Comparison of ENCODE assay signal across 8 cellular contexts in genomic region chr12:64826234-64826633, GRCh38. TPM values are rescaled to one million over a fixed set of nuclear protein-coding genes. Genes with fewer than 3 reads are reported as not detected.
DNase-seq lines count a peak whose midpoint lies in the region; ATAC-seq and TF ChIP-seq lines count a peak whose summit lies in the region.

No MANE protein-coding gene starts in this region.

- H3K36me3 Mint-ChIP-seq in IgD-negative memory B cell = no peaks in the 10 kb centered on the region
- peaks cover 2% of the 10 kb centered on the region for H3K36me3 Mint-ChIP-seq in chondrocyte (ENCODE audit: low read depth)

- H3K27ac ChIP-seq in lung (ENCODE audit: low read depth in 1 of 2, low read length in 1 of 2) = no peak overlapping the region

- H3K4me3 Mint-ChIP-seq in IgD-negative memory B cell (peak overlapping the region in 3 of 4 donors; percentile 57 to 76 (median 58)), chondrocyte (ENCODE audit: unreplicated experiment) (peak overlapping the region; percentile 38)
- peak overlapping the region; percentile 82 to 94 for H3K4me3 Mint-ChIP-seq in stimulated activated naive CD8-positive, alpha-beta T cell treated with anti-CD3 and anti-CD28 coated beads, Interleukin-15, amount 100 ng/mL, for 72 hours

- TF ChIP-seq CTCF in chondrocyte (IDR thresholded peaks at IDR 0.05) (no peak), lung (IDR thresholded peaks at IDR 0.05; ENCODE audit: control extremely low read depth, extremely low read depth) (no peak)

- H3K27me3 Mint-ChIP-seq in IgD-negative memory B cell (peaks cover 48% of the 10 kb centered on the region), chondrocyte (ENCODE audit: low read depth) (peaks cover 45% of the 10 kb centered on the region)
- peaks cover 64% of the 10 kb centered on the region for H3K27me3 Mint-ChIP-seq in stimulated activated naive CD8-positive, alpha-beta T cell treated with anti-CD3 and anti-CD28 coated beads, Interleukin-15, amount 100 ng/mL, for 72 hours

- peaks cover 3 to 7% of the 10 kb centered on the region in 2 donors for H3K9me3 ChIP-seq in lung (ENCODE audit: control insufficient read depth in 2 of 2, insufficient read depth in 1 of 2, low read length in 1 of 2)

- ATAC-seq in GM18909 (IDR thresholded peaks at IDR 0.05; ENCODE audit: poor library complexity, unreplicated experiment) (peak; percentile 68), lung (ENCODE audit: insufficient read depth, low FRiP score) (peak; percentile 35), HG03045 (IDR thresholded peaks at IDR 0.05; ENCODE audit: unreplicated experiment) (no peak)
- ATAC-seq in stimulated activated naive CD8-positive, alpha-beta T cell treated with anti-CD3 and anti-CD28 coated beads, Interleukin-15, amount 100 ng/mL, for 72 hours = peak; percentile 53

- H3K4me1 ChIP-seq in lung (ENCODE audit: control insufficient read depth in 2 of 2, insufficient read depth in 2 of 2, low read length in 2 of 2) = peaks cover 3 to 17% of the 10 kb centered on the region in 2 donors

- H3K4me3 ChIP-seq in lung = no peak overlapping the region

- 6 to 7% methylated on average over 19 of the region's 19 CpGs for WGBS in lung, 2 donors

- peaks cover 2 to 7% (median 3%) of the 10 kb centered on the region in 3 donors for H3K9me3 Mint-ChIP-seq in IgD-negative memory B cell
- H3K9me3 Mint-ChIP-seq in chondrocyte (ENCODE audit: low read depth) = peaks cover 3% of the 10 kb centered on the region
- H3K9me3 Mint-ChIP-seq in stimulated activated naive CD8-positive, alpha-beta T cell treated with anti-CD3 and anti-CD28 coated beads, Interleukin-15, amount 100 ng/mL, for 72 hours = no peaks in the 10 kb centered on the region

- H3K4me1 Mint-ChIP-seq in IgD-negative memory B cell (peaks cover 10 to 12% (median 11%) of the 10 kb centered on the region in 3 donors), chondrocyte (ENCODE audit: low read depth) (peaks cover 22% of the 10 kb centered on the region)
- peaks cover 26% of the 10 kb centered on the region for H3K4me1 Mint-ChIP-seq in stimulated activated naive CD8-positive, alpha-beta T cell treated with anti-CD3 and anti-CD28 coated beads, Interleukin-15, amount 100 ng/mL, for 72 hours

- H3K27ac Mint-ChIP-seq in IgD-negative memory B cell (no peak overlapping the region), chondrocyte (ENCODE audit: unreplicated experiment) (no peak overlapping the region)
- H3K27ac Mint-ChIP-seq in stimulated activated naive CD8-positive, alpha-beta T cell treated with anti-CD3 and anti-CD28 coated beads, Interleukin-15, amount 100 ng/mL, for 72 hours = no peak overlapping the region

- H3K27me3 ChIP-seq in lung (ENCODE audit: control insufficient read depth, insufficient read depth) = no peaks in the 10 kb centered on the region

- no peaks in the 10 kb centered on the region for H3K36me3 ChIP-seq in lung (ENCODE audit: control insufficient read depth in 2 of 2, insufficient read depth in 2 of 2, low read length in 2 of 2)

- DNase-seq in SW480 (ENCODE audit: low spot score) (peak; percentile 44), chondrocyte (ENCODE audit: low spot score) (no peak), lung (ENCODE audit: low spot score) (peak; percentile 60), hepatic stellate cell (ENCODE audit: low spot score) (no peak)
- DNase-seq in stimulated activated naive CD8-positive, alpha-beta T cell treated with anti-CD3 and anti-CD28 coated beads, Interleukin-15, amount 100 ng/mL, for 72 hours = peak; percentile 35 to 47

RNA-seq across cellular contexts. Expression of gene TBC1D30, which starts 1.8 kb away (rescaled TPM):
- polyA plus RNA-seq in IgD-negative memory B cell = not detected
- total RNA-seq in chondrocyte = 1.7 to 2.0 TPM (median 1.7 TPM) in 3 replicates
- 10 to 100 TPM; 11.0 to 15.7 TPM for total RNA-seq in lung
- 1 to 10 TPM; 3.3 to 9.3 TPM for polyA plus RNA-seq in lung

Comparison
In these comparisons a context has a peak if more than half of its experiments do, and no peak if none do; other contexts are left out.
1. H3K4me3 Mint-ChIP-seq: peak in every context shown above with its lines; median percentile 88 in stimulated activated naive CD8-positive, alpha-beta T cell treated with anti-CD3 and anti-CD28 coated beads, Interleukin-15, amount 100 ng/mL, for 72 hours; 58 in IgD-negative memory B cell; 38 in chondrocyte.
2. DNase-seq: peak in SW480 (single experiment), lung (single experiment) and stimulated activated naive CD8-positive, alpha-beta T cell treated with anti-CD3 and anti-CD28 coated beads, Interleukin-15, amount 100 ng/mL, for 72 hours (2 of 2); none in chondrocyte (single experiment) and hepatic stellate cell (single experiment).